9 cellular contexts compared by ENCODE assay signal in genomic region chr15:77497108-77497737, GRCh38.
A peak's percentile ranks its signal among the peaks of the same experiment; 100 is the strongest.
DNase-seq lines count a peak whose midpoint lies in the region; ATAC-seq, FAIRE-seq and TF ChIP-seq lines count a peak whose summit lies in the region.
"Had no signal": no experiment of that assay in that cellular context is flagged by ENCODE, and none has a peak within 500 bp of the region (broad histone marks: within the 10 kb centered on the region; RNA-seq: fewer than 3 reads in every experiment).

No MANE protein-coding gene starts in this region.

- peaks cover 9% of the 10 kb centered on the region for H3K4me1 Mint-ChIP-seq in activated naive CD4-positive, alpha-beta T cell treated with anti-CD3 and anti-CD28 coated beads, Interleukin-2, amount 10 ng/mL, durations not matched to agents 7 days and 5 days

- no peaks in the 10 kb centered on the region for H3K36me3 ChIP-seq in mammary epithelial cell (ENCODE audit: insufficient read depth, low read length)
- H3K36me3 ChIP-seq in HepG2 (replicated peaks in 1 of 2; ENCODE audit: control insufficient read depth in 1 of 2, insufficient read depth in 2 of 2, low read length in 2 of 2): no peaks in the 10 kb centered on the region
- H3K36me3 ChIP-seq in upper lobe of right lung: no peaks in the 10 kb centered on the region

- no peak for TF ChIP-seq CTCF in mammary epithelial cell (conservative IDR thresholded peaks at IDR 0.05 in 1 of 2, IDR thresholded peaks at IDR 0.05 in 1 of 2; ENCODE audit: extremely low read depth in 1 of 2, insufficient read depth in 1 of 2, low read depth in 1 of 2, low read length in 2 of 2)
- TF ChIP-seq CTCF in HepG2 (CRISPR knock-in tag; IDR thresholded peaks at IDR 0.05): no peak
- TF ChIP-seq CTCF in upper lobe of right lung (IDR thresholded peaks at IDR 0.05): peak; percentile 20

- H3K27ac ChIP-seq in mammary epithelial cell (ENCODE audit: insufficient read depth, low read depth, low read length): no peak overlapping the region
- H3K27ac ChIP-seq in HepG2 (ENCODE audit: extremely low read length, insufficient read depth, low read length): no peak overlapping the region
- peak overlapping the region; percentile 76 for H3K27ac ChIP-seq in upper lobe of right lung

- peaks cover 3% of the 10 kb centered on the region for H3K36me3 Mint-ChIP-seq in activated naive CD4-positive, alpha-beta T cell treated with anti-CD3 and anti-CD28 coated beads, Interleukin-2, amount 10 ng/mL, durations not matched to agents 7 days and 5 days

- H3K79me2 ChIP-seq in mammary epithelial cell (ENCODE audit: insufficient read depth, low read length): no peaks in the 10 kb centered on the region
- H3K79me2 ChIP-seq in HepG2 (ENCODE audit: insufficient read depth, low read length): no peaks in the 10 kb centered on the region

- CTCF ChIA-PET in mammary epithelial cell (lab: Charles Lee; ENCODE audit: low non-redundant PET) (interaction anchor here (0.5 to 1.9 kb wide), 7 partner anchors 46 to 1676 kb away, joined by 3 to 12 read pairs (median 5); no protein-coding TSS in a partner anchor), HepG2 (lab: Yijun Ruan, JAX; ENCODE audit: low intra/inter-chr PET ratio, low total read pairs) (interaction anchor here (1.2 to 3.3 kb wide), 5 partner anchors 46 to 473 kb away, joined by 4 to 19 read pairs (median 8); no protein-coding TSS in a partner anchor)
- CTCF ChIA-PET in activated naive CD4-positive, alpha-beta T cell treated with anti-CD3 and anti-CD28 coated beads, Interleukin-2, amount 10 ng/mL, durations not matched to agents 7 days and 5 days (lab: Charles Lee): interaction anchor here (0.7 to 9.3 kb wide), 18 partner anchors 8 to 524 kb away, joined by 3 to 151 read pairs (median 4); no protein-coding TSS in a partner anchor

- peak overlapping the region in 2 of 3 experiments; percentile 7 to 24 for H3K4me3 ChIP-seq in mammary epithelial cell (replicated peaks in 1 of 3; ENCODE audit: insufficient read depth in 1 of 3, low read depth in 2 of 3, low read length in 3 of 3)
- H3K4me3 ChIP-seq in HepG2 (replicated peaks in 1 of 3; ENCODE audit: insufficient read depth in 1 of 3, low read depth in 2 of 3, low read length in 3 of 3): peak overlapping the region; percentile 24 to 61 (median 47); a peak in 4 of 6 replicates
- no peak overlapping the region for H3K4me3 ChIP-seq in upper lobe of right lung

- POLR2A ChIA-PET in HepG2 (lab: Yijun Ruan, JAX): interaction anchor here (0.5 to 1.1 kb wide), 2 partner anchors 10 to 185 kb away, joined by 3 to 9 read pairs; no protein-coding TSS in a partner anchor

- 4% methylated on average over 6 of the region's 7 CpGs for WGBS in mammary epithelial cell (ENCODE audit: low coverage, missing lambda C conversion rate)
- WGBS in HepG2 (ENCODE audit: low lambda C conversion rate): 7% methylated on average over 5 of the region's 7 CpGs

- peak; percentile 60 for DNase-seq in NCI-H2029 (lab: John Stamatoyannopoulos, UW)
- DNase-seq in NCI-H2029 treated with DMSO at 0.1 percent for 48 hours (lab: John Stamatoyannopoulos, UW): no peak
- peak; percentile 46 for DNase-seq in mammary epithelial cell
- DNase-seq in HepG2 (ENCODE audit: low spot score): no peak
- peak; percentile 63 for DNase-seq in upper lobe of right lung
- no peak for DNase-seq in activated naive CD4-positive, alpha-beta T cell treated with anti-CD3 and anti-CD28 coated beads, Interleukin-2, amount 10 ng/mL, durations not matched to agents 7 days and 5 days
- DNase-seq in 8988T: no peak
- no peak for DNase-seq in glomerular visceral epithelial cell (ENCODE audit: extremely low spot score)

- TF ChIP-seq EP300 in HepG2 (IDR thresholded peaks at IDR 0.05; ENCODE audit: low read depth in 2 of 2, low read length in 2 of 2) (no peak), HepG2 (CRISPR knock-in tag; IDR thresholded peaks at IDR 0.05; ENCODE audit: borderline replicate concordance) (no peak)

- H3K27me3 Mint-ChIP-seq in activated naive CD4-positive, alpha-beta T cell treated with anti-CD3 and anti-CD28 coated beads, Interleukin-2, amount 10 ng/mL, durations not matched to agents 7 days and 5 days: no peaks in the 10 kb centered on the region

- intact Hi-C loops in mammary epithelial cell (cut with micrococcal nuclease): loop anchor here (1.0 to 10.0 kb wide), 6 partner anchors 46 to 592 kb away; partner anchors contain the start of gene SCAPER
- intact Hi-C loops in HepG2 (cut with micrococcal nuclease; ENCODE audit: unreplicated experiment): loop anchor here (2.0 kb wide), 2 partner anchors 46 to 378 kb away; no protein-coding TSS in a partner anchor
- intact Hi-C loops in upper lobe of right lung (cut with DNase I): no loop called here

- TF ChIP-seq POLR2A in HepG2 (IDR thresholded peaks at IDR 0.05; ENCODE audit: insufficient read depth in 1 of 2, low read depth in 2 of 2, low read length in 2 of 2): no peak

- H3K4me2 ChIP-seq in mammary epithelial cell (ENCODE audit: insufficient read depth, low read depth, low read length) (peak overlapping the region; percentile 59), HepG2 (ENCODE audit: low read depth, low read length) (peak overlapping the region; percentile 98)

- H3K27ac Mint-ChIP-seq in activated naive CD4-positive, alpha-beta T cell treated with anti-CD3 and anti-CD28 coated beads, Interleukin-2, amount 10 ng/mL, durations not matched to agents 7 days and 5 days: no peak overlapping the region

- no peak overlapping the region for H3K4me3 Mint-ChIP-seq in activated naive CD4-positive, alpha-beta T cell treated with anti-CD3 and anti-CD28 coated beads, Interleukin-2, amount 10 ng/mL, durations not matched to agents 7 days and 5 days

- peaks cover 28% of the 10 kb centered on the region for H3K4me1 ChIP-seq in mammary epithelial cell (ENCODE audit: insufficient read depth, low read length)
- H3K4me1 ChIP-seq in HepG2 (ENCODE audit: insufficient read depth, low read length): peaks cover 28% of the 10 kb centered on the region
- peaks cover 50% of the 10 kb centered on the region for H3K4me1 ChIP-seq in upper lobe of right lung

- H3K9ac ChIP-seq in mammary epithelial cell (ENCODE audit: insufficient read depth, low read length): peak overlapping the region; percentile 11
- peak overlapping the region; percentile 50 for H3K9ac ChIP-seq in HepG2 (ENCODE audit: insufficient read depth, low read depth, low read length)

- H4K20me1 ChIP-seq in mammary epithelial cell (ENCODE audit: insufficient read depth, low read length): no peaks in the 10 kb centered on the region
- no peaks in the 10 kb centered on the region for H4K20me1 ChIP-seq in HepG2 (ENCODE audit: insufficient read depth, low read length)

- BruUV-seq in mammary epithelial cell (replicated peaks; lab: Mats Ljungman, UMichigan): no TSS peak
- BruUV-seq in HepG2 (replicated peaks; lab: Mats Ljungman, UMichigan): no TSS peak

- in situ Hi-C loops in mammary epithelial cell (cut with MboI; ENCODE audit: low sequenced_read_pairs in 2 of 2): loop anchor here in 1 of 2 donors (10.0 kb wide), 1 partner anchor 312 kb away; no protein-coding TSS in a partner anchor
- in situ Hi-C loops in HepG2 (cut with HindIII; ENCODE audit: extremely low pct_ligation_motif_present, low pct_unique_long_range_greater_than_20kb): loop anchor here (5.0 kb wide), 1 partner anchor 380 kb away; no protein-coding TSS in a partner anchor

- TF ChIP-seq RAD21 in HepG2 (CRISPR knock-in tag; IDR thresholded peaks at IDR 0.05): no peak

- no peaks in the 10 kb centered on the region for H3K9me3 Mint-ChIP-seq in activated naive CD4-positive, alpha-beta T cell treated with anti-CD3 and anti-CD28 coated beads, Interleukin-2, amount 10 ng/mL, durations not matched to agents 7 days and 5 days

- H3K27me3 ChIP-seq in mammary epithelial cell (ENCODE audit: insufficient read depth, low read length) (no peaks in the 10 kb centered on the region), HepG2 (ENCODE audit: control insufficient read depth in 1 of 2, insufficient read depth in 2 of 2, low read length in 2 of 2) (no peaks in the 10 kb centered on the region), upper lobe of right lung (no peaks in the 10 kb centered on the region)

- H2AFZ ChIP-seq in mammary epithelial cell (ENCODE audit: low read depth, low read length): peak overlapping the region; percentile 87
- H2AFZ ChIP-seq in HepG2 (ENCODE audit: low read length): peak overlapping the region; percentile 71

- dilution Hi-C loops in mammary epithelial cell (cut with HindIII; ENCODE audit: low sequenced_read_pairs): no loop called here

- FAIRE-seq in HepG2 (lab: Jason Lieb, UNC): no peak
- FAIRE-seq: A204.1 had no signal

- ATAC-seq in HepG2: peak; percentile 68
- peak; percentile 41 for ATAC-seq in upper lobe of right lung

- no peaks in the 10 kb centered on the region for H3K9me3 ChIP-seq in mammary epithelial cell (replicated peaks; ENCODE audit: insufficient read depth, low read length)
- no peaks in the 10 kb centered on the region for H3K9me3 ChIP-seq in HepG2 (ENCODE audit: low read length)
- H3K9me3 ChIP-seq in upper lobe of right lung: no peaks in the 10 kb centered on the region

TF ChIP-seq in HepG2, 621 proteins besides CTCF, POLR2A, EP300 and RAD21 (continues in another document):
- TF ChIP-seq ARID4A (CRISPR knock-in tag; IDR thresholded peaks at IDR 0.05; ENCODE audit: borderline replicate concordance): peak; percentile 1; the same call in 1 of the 2 replicates

Comparison
In these comparisons a context has a peak if more than half of its experiments do, and no peak if none do; other contexts are left out.
1. DNase-seq: peak in NCI-H2029 (single experiment), mammary epithelial cell (single experiment) and upper lobe of right lung (single experiment); none in NCI-H2029 treated with DMSO at 0.1 percent for 48 hours (single experiment), HepG2 (single experiment), activated naive CD4-positive, alpha-beta T cell treated with anti-CD3 and anti-CD28 coated beads, Interleukin-2, amount 10 ng/mL, durations not matched to agents 7 days and 5 days (single experiment), 8988T (single experiment) and glomerular visceral epithelial cell (single experiment).